Comparison of ENCODE assay signal across 9 cellular contexts in genomic region chr17:47275245-47275984, GRCh38. TPM values are rescaled to one million over a fixed set of nuclear protein-coding genes. Genes with fewer than 3 reads are reported as not detected.
DNase-seq lines count a peak whose midpoint lies in the region; ATAC-seq and TF ChIP-seq lines count a peak whose summit lies in the region.
"Had no signal": no experiment of that assay in that cellular context is flagged by ENCODE, and none has a peak within 500 bp of the region (broad histone marks: within the 10 kb centered on the region; RNA-seq: fewer than 3 reads in every experiment).

No MANE protein-coding gene starts in this region.

- peaks cover 35% of the 10 kb centered on the region for H3K4me1 ChIP-seq in ES-I3 (ENCODE audit: insufficient read depth, low read length)
- H3K4me1 ChIP-seq in adipocyte (ENCODE audit: control insufficient read depth, insufficient read depth, low read length), result peaks cover 52% of the 10 kb centered on the region
- H3K4me1 ChIP-seq in right atrium auricular region, result peaks cover 0 to 65% of the 10 kb centered on the region in 2 donors
- H3K4me1 ChIP-seq in CD8-positive, alpha-beta T cell (ENCODE audit: insufficient read depth, low read length), result no peaks in the 10 kb centered on the region

- intact Hi-C loops in CD8-positive, alpha-beta T cell (cut with DNase I, micrococcal nuclease), result no loop called here

- no peak overlapping the region for H3K27ac Mint-ChIP-seq in T-helper 17 cell
- no peak overlapping the region for H3K27ac Mint-ChIP-seq in CD8-positive, alpha-beta T cell

- no peak overlapping the region for H3K4me3 Mint-ChIP-seq in T-helper 17 cell
- no peak overlapping the region for H3K4me3 Mint-ChIP-seq in CD8-positive, alpha-beta T cell

- H3K9me3 Mint-ChIP-seq in CD8-positive, alpha-beta T cell, result no peaks in the 10 kb centered on the region

- CTCF ChIA-PET in CD8-positive, alpha-beta T cell (lab: Charles Lee), result no interaction called here

- TF ChIP-seq CTCF in right atrium auricular region (IDR thresholded peaks at IDR 0.05), result no peak
- TF ChIP-seq CTCF in CD8-positive, alpha-beta T cell (IDR thresholded peaks at IDR 0.05), result no peak

- DNase-seq in adipocyte (ENCODE audit: low read depth) (peak; percentile 94), right atrium auricular region (ENCODE audit: low spot score) (peak; percentile 80), retina (peak; percentile 49), HuH-7 (ENCODE audit: low spot score) (no peak), T-helper 17 cell (no peak)
- DNase-seq in activated T-cell treated with anti-CD3 and anti-CD28 coated beads, Interleukin-2, amount 50 U/mL, for 48 hours, result no peak
- no peak for DNase-seq in CD8-positive, alpha-beta T cell

- H3K36me3 ChIP-seq in ES-I3 (ENCODE audit: insufficient read depth, low read length) (no peaks in the 10 kb centered on the region), adipocyte (ENCODE audit: control insufficient read depth, insufficient read depth, low read length, severe bottlenecking) (no peaks in the 10 kb centered on the region), right atrium auricular region (no peaks in the 10 kb centered on the region)
- no peaks in the 10 kb centered on the region for H3K36me3 ChIP-seq in CD8-positive, alpha-beta T cell (ENCODE audit: insufficient read depth, low read length)

- H3K4me3 ChIP-seq in adipocyte (ENCODE audit: low read length) (no peak overlapping the region), right atrium auricular region (no peak overlapping the region)
- no peak overlapping the region for H3K4me3 ChIP-seq in CD8-positive, alpha-beta T cell (ENCODE audit: low read depth, low read length)

- ATAC-seq in T-helper 17 cell, result no peak
- no peak for ATAC-seq in CD8-positive, alpha-beta T cell

- H3K27ac ChIP-seq in right atrium auricular region, result peak overlapping the region; percentile 85 to 92
- no peak overlapping the region for H3K27ac ChIP-seq in CD8-positive, alpha-beta T cell (ENCODE audit: low read depth, low read length)
- H3K27ac ChIP-seq: epithelial cell of prostate had no signal

- peak overlapping the region; percentile 21 for H3K9ac ChIP-seq in ES-I3 (ENCODE audit: low read depth, low read length)
- H3K9ac ChIP-seq in adipocyte (ENCODE audit: low read length), result peak overlapping the region; percentile 45

- H3K4me1 Mint-ChIP-seq in T-helper 17 cell, result peaks cover 4% of the 10 kb centered on the region
- H3K4me1 Mint-ChIP-seq in CD8-positive, alpha-beta T cell (ENCODE audit: low read depth), result no peaks in the 10 kb centered on the region

- H3K36me3 Mint-ChIP-seq in T-helper 17 cell (ENCODE audit: low read depth), result peaks cover 3% of the 10 kb centered on the region
- no peaks in the 10 kb centered on the region for H3K36me3 Mint-ChIP-seq in CD8-positive, alpha-beta T cell

- peaks cover 24% of the 10 kb centered on the region for H3K27me3 Mint-ChIP-seq in T-helper 17 cell
- peaks cover 8% of the 10 kb centered on the region for H3K27me3 Mint-ChIP-seq in CD8-positive, alpha-beta T cell (ENCODE audit: low read depth)

- POLR2A ChIA-PET in CD8-positive, alpha-beta T cell (lab: Charles Lee), result no interaction called here

- H3K27me3 ChIP-seq in adipocyte (replicated peaks; ENCODE audit: control insufficient read depth, insufficient read depth, low read length) (no peaks in the 10 kb centered on the region), right atrium auricular region (no peaks in the 10 kb centered on the region)
- no peaks in the 10 kb centered on the region for H3K27me3 ChIP-seq in CD8-positive, alpha-beta T cell (ENCODE audit: insufficient read depth, low read length)

- H3K9me3 ChIP-seq in ES-I3 (ENCODE audit: control insufficient read depth, insufficient read depth, low read length) (no peaks in the 10 kb centered on the region), adipocyte (ENCODE audit: control insufficient read depth, low read length) (no peaks in the 10 kb centered on the region), right atrium auricular region (no peaks in the 10 kb centered on the region), T-helper 17 cell (ENCODE audit: control insufficient read depth, low read length, poor library complexity, severe bottlenecking) (no peaks in the 10 kb centered on the region)
- H3K9me3 ChIP-seq in CD8-positive, alpha-beta T cell (ENCODE audit: low read length), result no peaks in the 10 kb centered on the region

RNA-seq across cellular contexts. Expression of gene ITGB3, which starts 21.8 kb away (rescaled TPM):
- total RNA-seq in right atrium auricular region, result 10 to 100 TPM in 1 of 2 donors, 1 to 10 TPM in 1; 3.0 to 13.6 TPM
- 100 to 1,000 TPM in 1 of 2 donors, 1 to 10 TPM in 1; 7.8 to 283 TPM for total RNA-seq in T-helper 17 cell
- not detected for total RNA-seq in CD8-positive, alpha-beta T cell

RNA-seq across cellular contexts. Expression of gene EFCAB13, which starts 48.3 kb away (rescaled TPM):
- total RNA-seq in right atrium auricular region, result 10 to 100 TPM in 1 of 2 donors, 1 to 10 TPM in 1; 2.8 to 10.1 TPM
- total RNA-seq in T-helper 17 cell, result 1 to 10 TPM; 6.8 to 9.2 TPM
- 10 to 100 TPM; 10.7 to 13.1 TPM for total RNA-seq in CD8-positive, alpha-beta T cell

Comparison
In these comparisons a context has a peak if more than half of its experiments do, and no peak if none do; other contexts are left out.
1. DNase-seq: peak in adipocyte (single experiment), right atrium auricular region (single experiment) and retina (single experiment); none in HuH-7 (single experiment), T-helper 17 cell (0 of 3), activated T-cell treated with anti-CD3 and anti-CD28 coated beads, Interleukin-2, amount 50 U/mL, for 48 hours (0 of 2) and CD8-positive, alpha-beta T cell (0 of 7).
2. RNA of gene ITGB3, which starts 21.8 kb away (total RNA-seq): 7.8 to 283 TPM in T-helper 17 cell and 3.0 to 13.6 TPM in right atrium auricular region; not detected in CD8-positive, alpha-beta T cell; every median in the first group is over 4 times any median in the second.